8 cellular contexts compared by ENCODE assay signal in genomic region chr12:48865441-48866290, GRCh38. TPM values are rescaled to one million over a fixed set of nuclear protein-coding genes. Genes with fewer than 3 reads are reported as not detected.
DNase-seq lines count a peak whose midpoint lies in the region; ATAC-seq, FAIRE-seq and TF ChIP-seq lines count a peak whose summit lies in the region.

Gene RND1 (minus strand): TSS chr12:48865870. CDS start chr12:48865767, 103 bp downstream.

- peaks cover 6% of the 10 kb centered on the region; the same call in 1 of the 2 replicates for H3K27me3 Mint-ChIP-seq in WTC11 (ENCODE audit: low read depth)

- H3K27me3 ChIP-seq in small intestine (ENCODE audit: control insufficient read depth in 2 of 2, insufficient read depth in 2 of 2, low read length in 2 of 2) = no peaks in the 10 kb centered on the region

- no peaks in the 10 kb centered on the region for H3K36me3 ChIP-seq in small intestine (ENCODE audit: control insufficient read depth in 2 of 2, insufficient read depth in 2 of 2, low read length in 2 of 2)

- peaks cover 44% of the 10 kb centered on the region for H3K4me1 Mint-ChIP-seq in WTC11

- peak within 1 kb of the TSS; percentile 77 for H3K4me3 ChIP-seq in AG04449 (ENCODE audit: low read depth, low read length)
- H3K4me3 ChIP-seq in small intestine (ENCODE audit: low read depth in 1 of 2, low read length in 2 of 2) = peak within 1 kb of the TSS; percentile 28 to 58

- peak within 1 kb of the TSS; percentile 94 for H3K27ac Mint-ChIP-seq in WTC11

- peaks cover 13% of the 10 kb centered on the region for H3K36me3 Mint-ChIP-seq in WTC11

- no peaks in the 10 kb centered on the region for H3K9me3 Mint-ChIP-seq in WTC11

- WGBS in small intestine, 3 donors = 1 to 2% (median 1%) methylated on average over 29 to 30 of the region's 30 CpGs

- DNase-seq in AG04449 (ENCODE audit: low read depth, low spot score) = peak; percentile 36
- DNase-seq in NCI-H2196 (lab: John Stamatoyannopoulos, UW; ENCODE audit: unreplicated experiment) = peak; percentile 91
- peak; percentile 92 for DNase-seq in WTC11 (ENCODE audit: low spot score)
- peak; percentile 50 to 97 (median 88) for DNase-seq in caudate nucleus (lab: John Stamatoyannopoulos, UW)
- DNase-seq in iPS-NIHi7 (ENCODE audit: extremely low spot score) = peak; percentile 95
- peak; percentile 96 for DNase-seq in small intestine

- ATAC-seq in GM18873 (IDR thresholded peaks at IDR 0.05; ENCODE audit: low FRiP score, unreplicated experiment) (peak; percentile 86), HG03135 (IDR thresholded peaks at IDR 0.05; ENCODE audit: unreplicated experiment) (peak; percentile 92), WTC11 (peak; percentile 96)

- no peak for TF ChIP-seq CTCF in AG04449 (IDR thresholded peaks at IDR 0.05; ENCODE audit: insufficient read depth, low read length, missing control alignments)
- TF ChIP-seq CTCF in WTC11 (IDR thresholded peaks at IDR 0.05) = no peak

- no peaks in the 10 kb centered on the region for H3K9me3 ChIP-seq in small intestine (ENCODE audit: control insufficient read depth, low read depth)

- POLR2A ChIA-PET in AG04449 (lab: Yijun Ruan, JAX) (interaction anchor here (0.7 to 1.5 kb wide), 3 partner anchors 13 to 129 kb away, joined by 3 to 16 read pairs (median 3); partner anchors contain the start of gene DDX23), WTC11 (lab: Charles Lee) (interaction anchor here (0.6 to 2.8 kb wide), 15 partner anchors 9 to 653 kb away, joined by 3 to 32 read pairs (median 3); partner anchors contain the start of genes ARF3 and DDX23)

- H3K4me3 Mint-ChIP-seq in WTC11 = peak within 1 kb of the TSS; percentile 91

- peaks cover 0 to 4% of the 10 kb centered on the region in 2 donors for H3K4me1 ChIP-seq in small intestine (ENCODE audit: control insufficient read depth in 2 of 2, insufficient read depth in 1 of 2, low read depth in 1 of 2, low read length in 1 of 2)

- H3K27ac ChIP-seq in caudate nucleus (ENCODE audit: low read depth, low read length) = peak within 1 kb of the TSS; percentile 69
- peak within 1 kb of the TSS; percentile 66 to 88 for H3K27ac ChIP-seq in small intestine (ENCODE audit: low read depth in 1 of 2, low read length in 1 of 2)

- CTCF ChIA-PET in AG04449 (lab: Yijun Ruan, JAX) = interaction anchor here (0.6 to 27.6 kb wide), 9 partner anchors 10 to 131 kb away, joined by 3 to 852 read pairs (median 5); partner anchors contain the start of gene DDX23
- CTCF ChIA-PET in WTC11 (lab: Charles Lee) = interaction anchor here (0.6 to 8.3 kb wide), 19 partner anchors 11 to 178 kb away, joined by 3 to 134 read pairs (median 5); partner anchors contain the start of genes ARF3, CACNB3, DDX23 and WNT1

- no peak for FAIRE-seq in small intestine (lab: Jason Lieb, UNC)

TF ChIP-seq in WTC11, 78 proteins besides CTCF, POLR2A, EP300 and RAD21 (continues in another document):
- TF ChIP-seq GABPB1 (CRISPR knock-in tag; IDR thresholded peaks at IDR 0.05) = 0 out of 2 replicates have a peak, but pooled peaks have one; percentile 32
- peak; percentile 60; the same call in 1 of the 2 replicates for TF ChIP-seq EMX1 (CRISPR knock-in tag; IDR thresholded peaks at IDR 0.05)
- TF ChIP-seq HMGXB4 (CRISPR knock-in tag; IDR thresholded peaks at IDR 0.05) = no peak
- TF ChIP-seq ZNF219 (CRISPR knock-in tag; IDR thresholded peaks at IDR 0.05; ENCODE audit: borderline replicate concordance) = no peak
- 0 out of 2 replicates have a peak, but pooled peaks have one; percentile 14 for TF ChIP-seq MYBL2 (CRISPR knock-in tag; IDR thresholded peaks at IDR 0.05)
- TF ChIP-seq AR (CRISPR knock-in tag; IDR thresholded peaks at IDR 0.05) = peak; percentile 77; the same call in 1 of the 2 replicates
- TF ChIP-seq ZNF232 (CRISPR knock-in tag; IDR thresholded peaks at IDR 0.05) = no peak
- TF ChIP-seq ETV6 (CRISPR knock-in tag; IDR thresholded peaks at IDR 0.05) = peak; percentile 73; the same call in 1 of the 2 replicates
- peak; percentile 60 for TF ChIP-seq SP1 (CRISPR knock-in tag; conservative IDR thresholded peaks at IDR 0.05)
- 0 out of 2 replicates have a peak, but pooled peaks have one; percentile 56 for TF ChIP-seq FOXP4 (CRISPR knock-in tag; IDR thresholded peaks at IDR 0.05)
- 0 out of 2 replicates have a peak, but pooled peaks have one; percentile 73 for TF ChIP-seq NFATC4 (CRISPR knock-in tag; IDR thresholded peaks at IDR 0.05)
- TF ChIP-seq NR2C2 (CRISPR knock-in tag; IDR thresholded peaks at IDR 0.05) = no peak
- TF ChIP-seq ERG (CRISPR knock-in tag; IDR thresholded peaks at IDR 0.05) = peak; percentile 83; the same call in 1 of the 2 replicates
- no peak for TF ChIP-seq TCF7 (CRISPR knock-in tag; IDR thresholded peaks at IDR 0.05; ENCODE audit: low read depth)

RNA-seq across cellular contexts. Expression of gene RND1, which starts in this region (rescaled TPM):
- 7.6 to 9.1 TPM (median 8.5 TPM) in 3 replicates for total RNA-seq in WTC11 (2021)
- 1 to 10 TPM; 3.8 to 6.3 (median 4.9) TPM for polyA plus RNA-seq in small intestine

Comparison
In these comparisons a context has a peak if more than half of its experiments do, and no peak if none do; other contexts are left out.
1. Peak in every context shown above with its lines: DNase-seq, ATAC-seq, H3K4me3 ChIP-seq and H3K27ac ChIP-seq.
2. DNase-seq: peak in every context shown above with its lines; median percentile 96 in small intestine; 95 in iPS-NIHi7; 92 in WTC11; 91 in NCI-H2196; 88 in caudate nucleus; 36 in AG04449.